Comparison of ENCODE assay signal across 12 cellular contexts in genomic region chr4:170198742-170199141, GRCh38.
DNase-seq lines count a peak whose midpoint lies in the region; ATAC-seq and TF ChIP-seq lines count a peak whose summit lies in the region.
"Had no signal": no experiment of that assay in that cellular context is flagged by ENCODE, and none has a peak within 500 bp of the region (broad histone marks: within the 10 kb centered on the region; RNA-seq: fewer than 3 reads in every experiment).

No MANE protein-coding gene starts in this region.

- no peaks in the 10 kb centered on the region for H3K4me1 ChIP-seq in RWPE2 (ENCODE audit: insufficient read depth, poor library complexity, severe bottlenecking)

- H3K4me3 Mint-ChIP-seq in type B pancreatic cell (no peak overlapping the region), nephron progenitor cell (no peak overlapping the region)

- H3K36me3 Mint-ChIP-seq in type B pancreatic cell (no peaks in the 10 kb centered on the region), nephron progenitor cell (ENCODE audit: low read depth) (no peaks in the 10 kb centered on the region)

- no peak overlapping the region for H3K4me3 ChIP-seq in RWPE2 (ENCODE audit: severe bottlenecking)

- H3K27ac ChIP-seq in RWPE2 (ENCODE audit: poor library complexity, severe bottlenecking) = no peak overlapping the region
- H3K27ac ChIP-seq: brain microvascular endothelial cell had no signal

- H3K27me3 ChIP-seq in RWPE2 (ENCODE audit: insufficient read depth, poor library complexity, severe bottlenecking) = no peaks in the 10 kb centered on the region
- H3K27me3 ChIP-seq: brain microvascular endothelial cell had no signal

- H3K4me1 Mint-ChIP-seq in type B pancreatic cell (ENCODE audit: unreplicated experiment) = no peaks in the 10 kb centered on the region
- no peaks in the 10 kb centered on the region for H3K4me1 Mint-ChIP-seq in nephron progenitor cell

- ATAC-seq in RWPE2 (ENCODE audit: low read depth) = no peak
- ATAC-seq in GM21367 (IDR thresholded peaks at IDR 0.05; ENCODE audit: unreplicated experiment) = no peak
- no peak for ATAC-seq in HG03196 (IDR thresholded peaks at IDR 0.05; ENCODE audit: unreplicated experiment)

- TF ChIP-seq CTCF in RWPE2 (IDR thresholded peaks at IDR 0.05; ENCODE audit: poor library complexity, severe bottlenecking) (peak; percentile 69), type B pancreatic cell (conservative IDR thresholded peaks at IDR 0.05) (peak; percentile 59), nephron progenitor cell (IDR thresholded peaks at IDR 0.05) (no peak)

- peak; percentile 5 for DNase-seq in SIG-M5 treated with dmso at 0.1 percent for 504 hours (lab: John Stamatoyannopoulos, UW; ENCODE audit: unreplicated experiment)
- DNase-seq in SIG-M5 (lab: John Stamatoyannopoulos, UW) = no peak
- DNase-seq in RWPE2 (ENCODE audit: low spot score) = no peak
- peak; percentile 19 for DNase-seq in foreskin melanocyte
- DNase-seq in type B pancreatic cell (ENCODE audit: extremely low spot score, unreplicated experiment) = no peak
- no peak for DNase-seq in nephron progenitor cell
- DNase-seq: activated CD8-positive, alpha-beta memory T cell treated with anti-CD3 and anti-CD28 coated beads, Interleukin-2, amount 50 U/mL, for 4 hours; brain microvascular endothelial cell; stimulated activated naive CD4-positive, alpha-beta T cell; T-helper 2 cell had no signal

- H3K27me3 Mint-ChIP-seq in type B pancreatic cell (no peaks in the 10 kb centered on the region), nephron progenitor cell (ENCODE audit: low read depth, poor library complexity) (peaks cover 3% of the 10 kb centered on the region)

- peaks cover 5% of the 10 kb centered on the region for H3K9me3 Mint-ChIP-seq in type B pancreatic cell
- peaks cover 33% of the 10 kb centered on the region for H3K9me3 Mint-ChIP-seq in nephron progenitor cell

- H3K9me3 ChIP-seq in RWPE2 (ENCODE audit: severe bottlenecking) = no peaks in the 10 kb centered on the region

- H3K36me3 ChIP-seq in RWPE2 (ENCODE audit: low read depth) = no peaks in the 10 kb centered on the region
- H3K36me3 ChIP-seq: brain microvascular endothelial cell had no signal

- no peak overlapping the region for H3K27ac Mint-ChIP-seq in type B pancreatic cell
- H3K27ac Mint-ChIP-seq in nephron progenitor cell = no peak overlapping the region

Comparison
In these comparisons a context has a peak if more than half of its experiments do, and no peak if none do; other contexts are left out.
1. DNase-seq: peak in SIG-M5 treated with dmso at 0.1 percent for 504 hours (single experiment) and foreskin melanocyte (single experiment); none in SIG-M5 (single experiment), RWPE2 (single experiment), type B pancreatic cell (single experiment) and nephron progenitor cell (single experiment).